Comparison of ENCODE assay signal across 30 cellular contexts in genomic region chr2:229572434-229573338, GRCh38.
DNase-seq lines count a peak whose midpoint lies in the region; ATAC-seq and TF ChIP-seq lines count a peak whose summit lies in the region.
"Had no signal": no experiment of that assay in that cellular context is flagged by ENCODE, and none has a peak within 500 bp of the region (broad histone marks: within the 10 kb centered on the region; RNA-seq: fewer than 3 reads in every experiment).

No MANE protein-coding gene starts in this region.

- DNase-seq in EL (peak; percentile 8), cardiac fibroblast (ENCODE audit: low read depth in 2 of 2) (peak; percentile 38 to 59), heart right ventricle (no peak), SHP77 (lab: John Stamatoyannopoulos, UW) (no peak), prostate gland (ENCODE audit: low spot score) (no peak)
- no peak for DNase-seq in activated naive CD4-positive, alpha-beta T cell treated with anti-CD3 and anti-CD28 coated beads, Interleukin-2, amount 50 U/mL, for 72 hours (ENCODE audit: low spot score in 2 of 2)
- DNase-seq: activated CD4-positive, alpha-beta T cell treated with anti-CD3 and anti-CD28 coated beads, Interleukin-2, amount 10 ng/mL, durations not matched to agents 24 days and 14 days; activated effector memory CD4-positive, alpha-beta T cell treated with Interleukin-2 at 50 U/mL for 16 hours; activated naive CD8-positive, alpha-beta T cell treated with anti-CD3 and anti-CD28 coated beads for 36 hours; activated T-cell treated with anti-CD3 and anti-CD28 coated beads, Interleukin-2, amount 50 U/mL, for 1 hour; aorta; CD8-positive, alpha-beta T cell; foreskin fibroblast; H9; head of caudate nucleus; Kasumi-1; lower lobe of right lung; midbrain; MV-4-11; NCI-H1436; NCI-H2107; NCI-H82; stimulated activated CD4-positive, alpha-beta T cell treated with anti-CD3 and anti-CD28 coated beads, Interleukin-1b, Interleukin-23, amount 100 ng/mL, for 48 hours; stimulated activated naive CD8-positive, alpha-beta T cell treated with anti-CD3 and anti-CD28 coated beads, Interleukin-15, Interleukin-2, amounts not matched to agents 100 U/mL and 50 U/mL, for 24 hours had no signal

- ATAC-seq in heart right ventricle (peak in 5 of 8 donors; percentile 16 to 72 (median 65)), HG02798 (IDR thresholded peaks at IDR 0.05; ENCODE audit: poor library complexity, unreplicated experiment) (no peak)
- no peak for ATAC-seq in activated naive CD4-positive, alpha-beta T cell treated with anti-CD3 and anti-CD28 coated beads, Interleukin-2, amount 50 U/mL, for 72 hours
- ATAC-seq: CD8-positive, alpha-beta T cell; lower lobe of right lung; stimulated activated naive CD8-positive, alpha-beta T cell treated with anti-CD3 and anti-CD28 coated beads, Interleukin-15, Interleukin-2, amounts not matched to agents 100 U/mL and 50 U/mL, for 24 hours; WTC11 had no signal

- H3K9ac ChIP-seq in rectal smooth muscle tissue (ENCODE audit: low read length), result no peak overlapping the region

- TF ChIP-seq POLR2A in prostate gland (IDR thresholded peaks at IDR 0.05), result no peak

- intact Hi-C loops in heart right ventricle (cut with DNase I) (loop anchor here in 1 of 10 donors (5.0 kb wide), 1 partner anchor 125 kb away; no protein-coding TSS in a partner anchor), prostate gland (cut with DNase I) (no loop called here)

- no peaks in the 10 kb centered on the region for H3K9me3 Mint-ChIP-seq in activated naive CD4-positive, alpha-beta T cell treated with anti-CD3 and anti-CD28 coated beads, Interleukin-2, amount 50 U/mL, for 72 hours
- H3K9me3 Mint-ChIP-seq: activated CD4-positive, alpha-beta T cell treated with anti-CD3 and anti-CD28 coated beads, Interleukin-2, amount 10 ng/mL, durations not matched to agents 24 days and 14 days; activated naive CD8-positive, alpha-beta T cell treated with anti-CD3 and anti-CD28 coated beads for 36 hours; CD8-positive, alpha-beta T cell; H9; nephron; WTC11 had no signal

- H3K4me3 ChIP-seq in cardiac fibroblast (replicated peaks in 1 of 2; ENCODE audit: low read depth in 2 of 2, low read length in 2 of 2) (no peak overlapping the region), heart right ventricle (no peak overlapping the region), rectal smooth muscle tissue (ENCODE audit: low read length) (no peak overlapping the region), prostate gland (no peak overlapping the region)
- H3K4me3 ChIP-seq: lower lobe of right lung, SJSA1, thoracic aorta had no signal

- H3K27ac Mint-ChIP-seq in activated naive CD4-positive, alpha-beta T cell treated with anti-CD3 and anti-CD28 coated beads, Interleukin-2, amount 50 U/mL, for 72 hours, result no peak overlapping the region
- H3K27ac Mint-ChIP-seq: activated CD4-positive, alpha-beta T cell treated with anti-CD3 and anti-CD28 coated beads, Interleukin-2, amount 10 ng/mL, durations not matched to agents 24 days and 14 days; activated naive CD8-positive, alpha-beta T cell treated with anti-CD3 and anti-CD28 coated beads for 36 hours; CD8-positive, alpha-beta T cell; H9; nephron; WTC11 had no signal

- H3K27ac ChIP-seq in heart right ventricle (peak overlapping the region in 7 of 10 donors; percentile 0 to 50 (median 41)), rectal smooth muscle tissue (ENCODE audit: low read depth, low read length) (peak overlapping the region; percentile 11), prostate gland (no peak overlapping the region)
- H3K27ac ChIP-seq: lower lobe of right lung, SJSA1, thoracic aorta had no signal

- H3K36me3 ChIP-seq in heart right ventricle (no peaks in the 10 kb centered on the region), rectal smooth muscle tissue (ENCODE audit: control insufficient read depth, insufficient read depth, low read length) (no peaks in the 10 kb centered on the region), prostate gland (no peaks in the 10 kb centered on the region)
- H3K36me3 ChIP-seq: lower lobe of right lung, SJSA1, thoracic aorta had no signal

- no peaks in the 10 kb centered on the region for H3K36me3 Mint-ChIP-seq in activated naive CD4-positive, alpha-beta T cell treated with anti-CD3 and anti-CD28 coated beads, Interleukin-2, amount 50 U/mL, for 72 hours
- H3K36me3 Mint-ChIP-seq: activated naive CD8-positive, alpha-beta T cell treated with anti-CD3 and anti-CD28 coated beads for 36 hours; CD8-positive, alpha-beta T cell; WTC11 had no signal

- H3K4me1 ChIP-seq in heart right ventricle (peaks cover 0 to 6% (median 0%) of the 10 kb centered on the region in 9 donors), rectal smooth muscle tissue (ENCODE audit: control insufficient read depth, insufficient read depth, low read length) (no peaks in the 10 kb centered on the region), prostate gland (replicated peaks) (no peaks in the 10 kb centered on the region)
- H3K4me1 ChIP-seq: lower lobe of right lung, SJSA1 had no signal

- 53 to 54% methylated on average over 5 of the region's 5 CpGs for WGBS in heart right ventricle, 2 donors
- 46% methylated on average over 5 of the region's 5 CpGs for WGBS in prostate gland

- H3K27me3 ChIP-seq in heart right ventricle (peaks cover 0 to 12% (median 7%) of the 10 kb centered on the region in 7 donors), rectal smooth muscle tissue (ENCODE audit: control insufficient read depth, insufficient read depth, low read length) (no peaks in the 10 kb centered on the region), prostate gland (replicated peaks; ENCODE audit: insufficient read depth) (no peaks in the 10 kb centered on the region)
- H3K27me3 ChIP-seq: SJSA1 had no signal

- H3K9me3 ChIP-seq in heart right ventricle (no peaks in the 10 kb centered on the region), prostate gland (no peaks in the 10 kb centered on the region)
- H3K9me3 ChIP-seq: lower lobe of right lung, SJSA1, thoracic aorta had no signal

- TF ChIP-seq CTCF in cardiac fibroblast (IDR thresholded peaks at IDR 0.05; ENCODE audit: low read depth, low read length) (no peak), heart right ventricle (IDR thresholded peaks at IDR 0.05) (no peak), prostate gland (IDR thresholded peaks at IDR 0.05) (no peak)

Comparison
In these comparisons a context has a peak if more than half of its experiments do, and no peak if none do; other contexts are left out.
1. DNase-seq: peak in EL (single experiment) and cardiac fibroblast (2 of 2); none in heart right ventricle (0 of 2), SHP77 (0 of 2), prostate gland (single experiment) and activated naive CD4-positive, alpha-beta T cell treated with anti-CD3 and anti-CD28 coated beads, Interleukin-2, amount 50 U/mL, for 72 hours (0 of 2).
2. ATAC-seq: peak in heart right ventricle (5 of 8); none in HG02798 (single experiment) and activated naive CD4-positive, alpha-beta T cell treated with anti-CD3 and anti-CD28 coated beads, Interleukin-2, amount 50 U/mL, for 72 hours (0 of 2).
3. H3K27ac ChIP-seq: peak in heart right ventricle (7 of 10) and rectal smooth muscle tissue (single experiment); none in prostate gland (0 of 2).